8 cellular contexts compared by ENCODE assay signal in the genomic region with DNA sequence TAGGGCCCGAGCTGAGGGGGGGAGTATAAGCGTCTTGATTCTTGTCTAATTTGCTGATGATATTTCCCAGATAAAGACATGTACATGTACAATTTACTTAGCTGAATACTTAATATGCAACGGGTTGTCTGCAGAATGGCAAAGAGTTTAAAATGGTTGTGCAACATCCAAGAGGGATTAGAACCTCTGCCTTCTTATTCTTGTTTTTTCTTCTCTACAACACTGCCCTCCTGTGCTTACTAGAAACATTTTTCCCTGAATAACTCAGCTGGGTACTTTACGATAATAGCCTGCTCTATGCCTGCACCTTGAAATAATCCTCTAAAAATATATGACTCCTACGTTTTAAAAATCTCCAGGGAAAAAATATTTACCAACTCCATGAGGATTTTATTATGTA. TPM values are rescaled to one million over a fixed set of nuclear protein-coding genes. Genes with fewer than 3 reads are reported as not detected.
DNase-seq lines count a peak whose midpoint lies in the region; ATAC-seq and TF ChIP-seq lines count a peak whose summit lies in the region.

No MANE protein-coding gene starts in this region.

- peak; percentile 12 for TF ChIP-seq CTCF in GM12864 (IDR thresholded peaks at IDR 0.05; ENCODE audit: low read depth, low read length, missing control alignments)
- no peak for TF ChIP-seq CTCF in activated CD8-positive, alpha-beta T cell treated with anti-CD3 and anti-CD28 coated beads for 36 hours (IDR thresholded peaks at IDR 0.05)

- H3K4me3 ChIP-seq in GM12864 (ENCODE audit: low read depth, low read length) (no peak overlapping the region), Karpas-422 (ENCODE audit: low read length) (no peak overlapping the region), adipocyte (ENCODE audit: low read length) (no peak overlapping the region)

- no peak for DNase-seq in GM12864 (ENCODE audit: low read depth)
- peak; percentile 73 for DNase-seq in Karpas-422
- peak; percentile 50 for DNase-seq in adipocyte (ENCODE audit: low read depth)
- DNase-seq in medulla oblongata (ENCODE audit: extremely low spot score) = peak; percentile 21
- DNase-seq in posterior cingulate gyrus = no peak
- no peak for DNase-seq in activated CD8-positive, alpha-beta T cell treated with anti-CD3 and anti-CD28 coated beads for 36 hours

- no peak overlapping the region for H3K4me3 Mint-ChIP-seq in activated CD8-positive, alpha-beta T cell treated with anti-CD3 and anti-CD28 coated beads for 36 hours

- no peaks in the 10 kb centered on the region for H3K9me3 Mint-ChIP-seq in activated CD8-positive, alpha-beta T cell treated with anti-CD3 and anti-CD28 coated beads for 36 hours

- H3K4me1 ChIP-seq in Karpas-422 (ENCODE audit: low read length) = peaks cover 3% of the 10 kb centered on the region; the same call in 1 of the 2 replicates
- no peaks in the 10 kb centered on the region for H3K4me1 ChIP-seq in adipocyte (ENCODE audit: control insufficient read depth, insufficient read depth, low read length)

- no peak overlapping the region for H3K27ac Mint-ChIP-seq in activated CD8-positive, alpha-beta T cell treated with anti-CD3 and anti-CD28 coated beads for 36 hours

- no peak overlapping the region for H2AFZ ChIP-seq in Karpas-422 (ENCODE audit: low read length)

- no peak overlapping the region for H3K4me2 ChIP-seq in Karpas-422 (ENCODE audit: low read depth, low read length, poor library complexity, severe bottlenecking)

- no peaks in the 10 kb centered on the region for H3K36me3 Mint-ChIP-seq in activated CD8-positive, alpha-beta T cell treated with anti-CD3 and anti-CD28 coated beads for 36 hours (ENCODE audit: low read depth)

- H3K9me3 ChIP-seq in Karpas-422 (ENCODE audit: low read length) = no peaks in the 10 kb centered on the region
- no peaks in the 10 kb centered on the region for H3K9me3 ChIP-seq in adipocyte (ENCODE audit: control insufficient read depth, low read length)

- intact Hi-C loops in posterior cingulate gyrus (cut with DNase I) = no loop called here
- intact Hi-C loops in activated CD8-positive, alpha-beta T cell treated with anti-CD3 and anti-CD28 coated beads for 36 hours (cut with micrococcal nuclease) = no loop called here

- ATAC-seq in HG02938 (IDR thresholded peaks at IDR 0.05; ENCODE audit: unreplicated experiment) = no peak
- no peak for ATAC-seq in activated CD8-positive, alpha-beta T cell treated with anti-CD3 and anti-CD28 coated beads for 36 hours
- no peak for ATAC-seq in GM21723 (IDR thresholded peaks at IDR 0.05; ENCODE audit: unreplicated experiment)

- H3K36me3 ChIP-seq in Karpas-422 (ENCODE audit: insufficient read depth, low read length) (no peaks in the 10 kb centered on the region), adipocyte (ENCODE audit: control insufficient read depth, insufficient read depth, low read length, severe bottlenecking) (no peaks in the 10 kb centered on the region)

- no peaks in the 10 kb centered on the region for H3K9me2 ChIP-seq in Karpas-422 (replicated peaks; ENCODE audit: insufficient read depth, low read length)

- H3K4me1 Mint-ChIP-seq in activated CD8-positive, alpha-beta T cell treated with anti-CD3 and anti-CD28 coated beads for 36 hours (ENCODE audit: low read depth) = no peaks in the 10 kb centered on the region

- H3K27ac ChIP-seq in Karpas-422 (ENCODE audit: low read length) = no peak overlapping the region

- CTCF ChIA-PET in activated CD8-positive, alpha-beta T cell treated with anti-CD3 and anti-CD28 coated beads for 36 hours (lab: Charles Lee) = interaction anchor here (0.8 kb wide), 1 partner anchor 162 kb away, joined by 3 read pairs; no protein-coding TSS in a partner anchor

- H3K27me3 ChIP-seq in Karpas-422 (ENCODE audit: low read length) (no peaks in the 10 kb centered on the region), adipocyte (replicated peaks; ENCODE audit: control insufficient read depth, insufficient read depth, low read length) (peaks cover 4% of the 10 kb centered on the region)

- H4K20me1 ChIP-seq in Karpas-422 (ENCODE audit: insufficient read depth, low read depth, low read length) = no peaks in the 10 kb centered on the region

- no peaks in the 10 kb centered on the region for H3K79me2 ChIP-seq in Karpas-422 (ENCODE audit: low read length)

- peaks cover 12% of the 10 kb centered on the region for H3K27me3 Mint-ChIP-seq in activated CD8-positive, alpha-beta T cell treated with anti-CD3 and anti-CD28 coated beads for 36 hours

- POLR2A ChIA-PET in activated CD8-positive, alpha-beta T cell treated with anti-CD3 and anti-CD28 coated beads for 36 hours (lab: Charles Lee) = no interaction called here

- H3K9ac ChIP-seq in Karpas-422 (ENCODE audit: low read length) (no peak overlapping the region), adipocyte (ENCODE audit: low read length) (no peak overlapping the region)

RNA-seq across cellular contexts. Expression of gene INTS12, which starts 41.8 kb away (rescaled TPM):
- 23.4 and 25.3 TPM in 2 replicates for total RNA-seq in Karpas-422 (2014; rRNA removed; shearing (Covaris generic); ENCODE audit: low replicate concordance)
- 10 to 100 TPM; 21.6 to 24.1 TPM for total RNA-seq in activated CD8-positive, alpha-beta T cell treated with anti-CD3 and anti-CD28 coated beads for 36 hours

RNA-seq across cellular contexts. Expression of gene GSTCD, which starts 41.9 kb away (rescaled TPM):
- total RNA-seq in Karpas-422 (2014; rRNA removed; shearing (Covaris generic); ENCODE audit: low replicate concordance) = 20.6 and 23.9 TPM in 2 replicates
- total RNA-seq in activated CD8-positive, alpha-beta T cell treated with anti-CD3 and anti-CD28 coated beads for 36 hours = 10 to 100 TPM; 16.2 to 17.5 TPM

Comparison
In these comparisons a context has a peak if more than half of its experiments do, and no peak if none do; other contexts are left out.
1. DNase-seq: peak in Karpas-422 (single experiment), adipocyte (single experiment) and medulla oblongata (single experiment); none in GM12864 (single experiment), posterior cingulate gyrus (0 of 10) and activated CD8-positive, alpha-beta T cell treated with anti-CD3 and anti-CD28 coated beads for 36 hours (single experiment).